In genomic region chr17:18995220-18995619, GRCh38 we compare ENCODE assay signal across 25 cellular contexts. TPM values are rescaled to one million over a fixed set of nuclear protein-coding genes. Genes with fewer than 3 reads are reported as not detected.
"Had no signal": no experiment of that assay in that cellular context is flagged by ENCODE, and none has a peak within 500 bp of the region (broad histone marks: within the 10 kb centered on the region; RNA-seq: fewer than 3 reads in every experiment).

No MANE protein-coding gene starts in this region.

- H3K4me3 ChIP-seq: MG63, SJSA1, SK-N-MC had no signal

- H3K36me3 ChIP-seq: MG63 had no signal

- H3K27ac ChIP-seq: SJSA1, SK-N-MC had no signal

- H3K27me3 ChIP-seq: MG63, SJSA1 had no signal

- FAIRE-seq: HepG2, RCC 7860 had no signal

- DNase-seq: Karpas-422, KBM-7, MG63, NCI-H1092 treated with DMSO at 0.1 percent for 48 hours, NCI-H1436, NCI-H187, NCI-H2029, NCI-H2081 treated with DMSO at 0.1 percent for 48 hours, NCI-H2171, NCI-H226, NCI-H446, NCI-H510A, NCI-H524 treated with DMSO at 0.1 percent for 48 hours, NCI-H69, NCI-H774, Right ventricle myocardium superior, RPMI8226, SIG-M5, T-helper 1 cell had no signal

- H3K4me1 ChIP-seq: SJSA1 had no signal

- ATAC-seq: HepG2 had no signal

RNA-seq across cellular contexts. Expression of gene SLC5A10, which starts 43.3 kb away (rescaled TPM):
- total RNA-seq: HepG2, HT1080, IMR-90, Right ventricle myocardium superior had no signal
- polyA plus RNA-seq: IMR-90 had no signal
